Comparison of ENCODE assay signal across 7 cellular contexts in genomic region chr11:3642071-3642951, GRCh38. TPM values are rescaled to one million over a fixed set of nuclear protein-coding genes. Genes with fewer than 3 reads are reported as not detected.
DNase-seq lines count a peak whose midpoint lies in the region; ATAC-seq and TF ChIP-seq lines count a peak whose summit lies in the region.

No MANE protein-coding gene starts in this region.

- H2AFZ ChIP-seq in GM23338 = peak overlapping the region; percentile 86

- peak overlapping the region; percentile 98 for H3K27ac ChIP-seq in GM23338 (ENCODE audit: low read depth)
- no peak overlapping the region for H3K27ac ChIP-seq in effector memory CD4-positive, alpha-beta T cell (ENCODE audit: insufficient read depth, low read length, poor library complexity, severe bottlenecking)

- H3K9me3 ChIP-seq in effector memory CD4-positive, alpha-beta T cell (ENCODE audit: control insufficient read depth, low read length) = no peaks in the 10 kb centered on the region

- H3K27me3 Mint-ChIP-seq in GM23338 (ENCODE audit: insufficient read depth, low read depth, poor library complexity) = peaks cover 33% of the 10 kb centered on the region

- no peaks in the 10 kb centered on the region for H4K20me1 ChIP-seq in GM23338 (replicated peaks; ENCODE audit: insufficient read depth)

- H3K4me1 ChIP-seq in GM23338 (ENCODE audit: insufficient read depth) = no peaks in the 10 kb centered on the region; the same call in 1 of the 2 replicates
- H3K4me1 ChIP-seq in effector memory CD4-positive, alpha-beta T cell (ENCODE audit: control insufficient read depth, insufficient read depth, low read length, poor library complexity, severe bottlenecking) = peaks cover 11% of the 10 kb centered on the region

- peak overlapping the region; percentile 88 for H3K4me3 Mint-ChIP-seq in GM23338

- peak overlapping the region; percentile 94 for H3K4me2 ChIP-seq in GM23338

- peaks cover 8% of the 10 kb centered on the region; the same call in 1 of the 2 replicates for H3K27me3 ChIP-seq in GM23338 (ENCODE audit: insufficient read depth)
- peaks cover 3% of the 10 kb centered on the region for H3K27me3 ChIP-seq in effector memory CD4-positive, alpha-beta T cell (replicated peaks; ENCODE audit: control insufficient read depth, insufficient read depth, low read length, poor library complexity, severe bottlenecking)

- no peaks in the 10 kb centered on the region for H3K9me2 ChIP-seq in GM23338 (ENCODE audit: insufficient read depth)

- H3K9me3 Mint-ChIP-seq in GM23338 = peaks cover 24% of the 10 kb centered on the region

- DNase-seq in GM23338 (ENCODE audit: low spot score) (peak; percentile 97), NCI-H226 (peak; percentile 50), lung microvascular endothelial cell (ENCODE audit: low read depth in 2 of 2) (peak; percentile 39 to 48)
- DNase-seq in activated CD8-positive, alpha-beta memory T cell treated with anti-CD3 and anti-CD28 coated beads for 1 hour (ENCODE audit: extremely low read depth in 1 of 2, low read depth in 1 of 2) = peak; percentile 37
- DNase-seq in effector memory CD4-positive, alpha-beta T cell = peak; percentile 48 to 68 (median 49)
- peak; percentile 22 to 65 (median 55) for DNase-seq in stimulated activated CD4-positive, alpha-beta T cell treated with anti-CD3 and anti-CD28 coated beads, TNF-alpha, amount 100 ng/mL, for 24 hours (ENCODE audit: low read depth in 3 of 3)

- peak overlapping the region; percentile 57 for H3K4me3 ChIP-seq in GM23338
- peak overlapping the region; percentile 58 for H3K4me3 ChIP-seq in effector memory CD4-positive, alpha-beta T cell (ENCODE audit: insufficient read depth, low read depth, low read length, poor library complexity, severe bottlenecking)

- ATAC-seq in GM23338 (peak; percentile 87), GM19324 (IDR thresholded peaks at IDR 0.05; ENCODE audit: low FRiP score, unreplicated experiment) (no peak)

- peak overlapping the region; percentile 97 for H3K27ac Mint-ChIP-seq in GM23338

- H3K36me3 ChIP-seq in GM23338 (ENCODE audit: insufficient read depth) = no peaks in the 10 kb centered on the region
- H3K36me3 ChIP-seq in effector memory CD4-positive, alpha-beta T cell (ENCODE audit: control insufficient read depth, insufficient read depth, low read length) = no peaks in the 10 kb centered on the region

- peaks cover 18% of the 10 kb centered on the region for H3K36me3 Mint-ChIP-seq in GM23338 (ENCODE audit: low read depth)

- no peaks in the 10 kb centered on the region for H3K79me2 ChIP-seq in GM23338 (replicated peaks; ENCODE audit: insufficient read depth)

- peaks cover 9% of the 10 kb centered on the region; the same call in 2 of the 3 replicates for H3K4me1 Mint-ChIP-seq in GM23338

- H3F3A ChIP-seq in GM23338 (replicated peaks; ENCODE audit: low read depth) = peaks cover 12% of the 10 kb centered on the region; the same call in 1 of the 2 replicates

- TF ChIP-seq CTCF in GM23338 (conservative IDR thresholded peaks at IDR 0.05; ENCODE audit: low read depth in 2 of 2) = no peak

TF ChIP-seq in GM23338, 12 proteins besides CTCF, POLR2A, EP300 and RAD21:
- TF ChIP-seq ETS1 (IDR thresholded peaks at IDR 0.05) (0 out of 2 replicates have a peak, but pooled peaks have one; percentile 21), EZH2phosphoT487 (IDR thresholded peaks at IDR 0.05; ENCODE audit: unreplicated experiment) (no peak), POLR2AphosphoS5 (IDR thresholded peaks at IDR 0.05; ENCODE audit: low read depth) (peak; percentile 51), JUNB (IDR thresholded peaks at IDR 0.05; ENCODE audit: unreplicated experiment) (peak; percentile 88), CREB1 (CRISPR knock-in tag; IDR thresholded peaks at IDR 0.05; ENCODE audit: low read depth) (0 out of 2 replicates have a peak, but pooled peaks have one; percentile 7)

RNA-seq across cellular contexts. Expression of gene ART5, which starts 0.5 kb away (rescaled TPM):
- 9.0 and 12.9 TPM in 2 replicates for total RNA-seq in GM23338 (2014; rRNA removed; shearing (Covaris generic))
- 6.4 and 8.0 TPM in 2 replicates for polyA plus RNA-seq in GM23338 (2016; fragmentation: Nextera tagmentation; extraction: Ambion mirVana)
- total RNA-seq in lung microvascular endothelial cell = not detected in 2 replicates

RNA-seq across cellular contexts. Expression of gene ART1, which starts 2.6 kb away (rescaled TPM):
- not detected in 2 replicates for total RNA-seq in GM23338 (2014; rRNA removed; shearing (Covaris generic))
- polyA plus RNA-seq in GM23338 (2016; fragmentation: Nextera tagmentation; extraction: Ambion mirVana) = not detected in 2 replicates
- not detected in 2 replicates for total RNA-seq in lung microvascular endothelial cell

RNA-seq across cellular contexts. Expression of gene CHRNA10, which starts 28.9 kb away (rescaled TPM):
- 0.58 and 1.5 TPM in 2 replicates for total RNA-seq in GM23338 (2014; rRNA removed; shearing (Covaris generic))
- 0.40 and 0.45 TPM in 2 replicates for polyA plus RNA-seq in GM23338 (2016; fragmentation: Nextera tagmentation; extraction: Ambion mirVana)
- total RNA-seq in lung microvascular endothelial cell = 0.22 and 0.60 TPM in 2 replicates

Comparison
In these comparisons a context has a peak if more than half of its experiments do, and no peak if none do; other contexts are left out.
1. DNase-seq: peak in every context shown above with its lines; median percentile 97 in GM23338; 55 in stimulated activated CD4-positive, alpha-beta T cell treated with anti-CD3 and anti-CD28 coated beads, TNF-alpha, amount 100 ng/mL, for 24 hours; 50 in NCI-H226; 49 in effector memory CD4-positive, alpha-beta T cell; 44 in lung microvascular endothelial cell; 37 in activated CD8-positive, alpha-beta memory T cell treated with anti-CD3 and anti-CD28 coated beads for 1 hour.
2. RNA of gene ART5, which starts 0.5 kb away (total RNA-seq): 9.0 to 12.9 TPM in GM23338; not detected in lung microvascular endothelial cell; every median in the first group is over 10 times any median in the second.